In genomic region chr19:33798701-33799111, GRCh38 we compare ENCODE assay signal across 10 cellular contexts. TPM values are rescaled to one million over a fixed set of nuclear protein-coding genes. Genes with fewer than 3 reads are reported as not detected.
DNase-seq lines count a peak whose midpoint lies in the region; ATAC-seq and TF ChIP-seq lines count a peak whose summit lies in the region.
"Had no signal": no experiment of that assay in that cellular context is flagged by ENCODE, and none has a peak within 500 bp of the region (broad histone marks: within the 10 kb centered on the region; RNA-seq: fewer than 3 reads in every experiment).

No MANE protein-coding gene starts in this region.

- BruUV-seq in Caco-2 (replicated peaks; lab: Mats Ljungman, UMichigan) = TSS peak; percentile 12

- H3K9me3 ChIP-seq in Caco-2 (no peaks in the 10 kb centered on the region), trophoblast cell (ENCODE audit: insufficient read depth, low read depth, low read length) (peaks cover 2% of the 10 kb centered on the region)

- H2BK5ac ChIP-seq in trophoblast cell (ENCODE audit: low read depth, low read length, poor library complexity) = peak overlapping the region; percentile 8

- H3K4ac ChIP-seq in trophoblast cell (ENCODE audit: low read depth, low read length) = peak overlapping the region; percentile 60

- H4K8ac ChIP-seq in trophoblast cell (ENCODE audit: low read depth, low read length) = peak overlapping the region; percentile 4

- H3K9me3 Mint-ChIP-seq in Caco-2 (ENCODE audit: unreplicated experiment) = no peaks in the 10 kb centered on the region
- no peaks in the 10 kb centered on the region for H3K9me3 Mint-ChIP-seq in activated T-helper 17 cell treated with anti-CD3 and anti-CD28 coated beads, Interleukin-2, amount 50 U/mL, for 72 hours
- peaks cover 10% of the 10 kb centered on the region for H3K9me3 Mint-ChIP-seq in glutamatergic neuron (ENCODE audit: unreplicated experiment)
- H3K9me3 Mint-ChIP-seq: dendritic cell treated with granulocyte-macrophage colony-stimulating factor and Interleukin-4, amounts not matched to agents 40 ng/mL and 50 ng/mL, for 4 days had no signal

- POLR2A ChIA-PET in Caco-2 (lab: Charles Lee) = no interaction called here

- intact Hi-C loops in Caco-2 (cut with micrococcal nuclease; ENCODE audit: unreplicated experiment) (no loop called here), lower leg skin (cut with DNase I; ENCODE audit: low total_unique reads) (loop anchor here (10.0 kb wide), 1 partner anchor 76 kb away; no protein-coding TSS in a partner anchor)

- H3K23ac ChIP-seq in trophoblast cell (ENCODE audit: low read length) = no peak overlapping the region

- peak overlapping the region; percentile 41 for H3K4me3 Mint-ChIP-seq in Caco-2 (ENCODE audit: unreplicated experiment)
- H3K4me3 Mint-ChIP-seq in activated T-helper 17 cell treated with anti-CD3 and anti-CD28 coated beads, Interleukin-2, amount 50 U/mL, for 72 hours = peak overlapping the region; percentile 9
- peak overlapping the region; percentile 88 for H3K4me3 Mint-ChIP-seq in glutamatergic neuron (ENCODE audit: unreplicated experiment)

- H3K18ac ChIP-seq in trophoblast cell (ENCODE audit: low read length) = no peak overlapping the region

- H3K27ac ChIP-seq in trophoblast cell (ENCODE audit: low read depth, low read length) = peak overlapping the region; percentile 78

- peak overlapping the region; percentile 44 for H4K91ac ChIP-seq in trophoblast cell (ENCODE audit: low read depth, low read length)

- H3K4me2 ChIP-seq in trophoblast cell (ENCODE audit: low read length) = peak overlapping the region; percentile 67

- peaks cover 22% of the 10 kb centered on the region for H3K79me1 ChIP-seq in trophoblast cell (ENCODE audit: low read length)

- no peak overlapping the region for H2BK12ac ChIP-seq in trophoblast cell (ENCODE audit: low read length)

- H3K36me3 Mint-ChIP-seq in Caco-2 (ENCODE audit: insufficient read depth, unreplicated experiment) = no peaks in the 10 kb centered on the region
- H3K36me3 Mint-ChIP-seq in activated T-helper 17 cell treated with anti-CD3 and anti-CD28 coated beads, Interleukin-2, amount 50 U/mL, for 72 hours (ENCODE audit: low read depth) = peaks cover 4% of the 10 kb centered on the region
- no peaks in the 10 kb centered on the region for H3K36me3 Mint-ChIP-seq in glutamatergic neuron (ENCODE audit: unreplicated experiment)

- H3K27ac Mint-ChIP-seq in Caco-2 (ENCODE audit: unreplicated experiment) (no peak overlapping the region), glutamatergic neuron (ENCODE audit: unreplicated experiment) (peak overlapping the region; percentile 88)
- H3K27ac Mint-ChIP-seq in activated T-helper 17 cell treated with anti-CD3 and anti-CD28 coated beads, Interleukin-2, amount 50 U/mL, for 72 hours = no peak overlapping the region
- H3K27ac Mint-ChIP-seq: dendritic cell treated with granulocyte-macrophage colony-stimulating factor and Interleukin-4, amounts not matched to agents 40 ng/mL and 50 ng/mL, for 4 days had no signal

- peaks cover 15% of the 10 kb centered on the region for H3K79me2 ChIP-seq in trophoblast cell (ENCODE audit: control insufficient read depth, insufficient read depth, low read length, poor library complexity)

- no peak for TF ChIP-seq CTCF in Caco-2 (IDR thresholded peaks at IDR 0.05; ENCODE audit: insufficient read depth in 1 of 2, low read depth in 1 of 2, low read length in 1 of 2, severe bottlenecking in 1 of 2, unreplicated experiment in 1 of 2)
- no peak for TF ChIP-seq CTCF in glutamatergic neuron (IDR thresholded peaks at IDR 0.05; ENCODE audit: partially characterized antibody, unreplicated experiment)
- TF ChIP-seq CTCF in lower leg skin (IDR thresholded peaks at IDR 0.05) = no peak

- H2AK5ac ChIP-seq in trophoblast cell (ENCODE audit: low read length) = peak overlapping the region; percentile 64

- H3K4me1 ChIP-seq in Caco-2 = peaks cover 7% of the 10 kb centered on the region
- peaks cover 12 to 19% of the 10 kb centered on the region in 2 experiments for H3K4me1 ChIP-seq in trophoblast cell (ENCODE audit: control insufficient read depth in 1 of 2, insufficient read depth in 2 of 2, low read length in 2 of 2)

- H3K4me1 Mint-ChIP-seq in Caco-2 (ENCODE audit: low read depth, unreplicated experiment) (no peaks in the 10 kb centered on the region), glutamatergic neuron (ENCODE audit: low read depth, unreplicated experiment) (peaks cover 35% of the 10 kb centered on the region)
- no peaks in the 10 kb centered on the region for H3K4me1 Mint-ChIP-seq in activated T-helper 17 cell treated with anti-CD3 and anti-CD28 coated beads, Interleukin-2, amount 50 U/mL, for 72 hours

- H3K36me3 ChIP-seq in Caco-2 (ENCODE audit: control insufficient read depth, insufficient read depth, low read length) = no peaks in the 10 kb centered on the region
- H3K36me3 ChIP-seq in trophoblast cell (ENCODE audit: control insufficient read depth in 1 of 2, insufficient read depth in 2 of 2, low read length in 2 of 2) = peaks cover 25 to 30% of the 10 kb centered on the region in 2 experiments

- H3K14ac ChIP-seq in trophoblast cell (ENCODE audit: low read length) = peak overlapping the region; percentile 68

- peak overlapping the region; percentile 16 for H3K9ac ChIP-seq in trophoblast cell (ENCODE audit: low read length)

- no peaks in the 10 kb centered on the region for H3K27me3 ChIP-seq in Caco-2 (replicated peaks; ENCODE audit: control insufficient read depth, insufficient read depth, low read length)
- no peaks in the 10 kb centered on the region for H3K27me3 ChIP-seq in trophoblast cell (ENCODE audit: insufficient read depth, low read length)

- H3K4me3 ChIP-seq in Caco-2 (ENCODE audit: low read depth, low read length) (no peak overlapping the region), trophoblast cell (ENCODE audit: low read depth, low read length) (peak overlapping the region; percentile 64), lower leg skin (ENCODE audit: low read depth, poor library complexity, severe bottlenecking) (no peak overlapping the region)

- no peak for TF ChIP-seq POLR2A in lower leg skin (IDR thresholded peaks at IDR 0.05)

- WGBS in trophoblast cell (ENCODE audit: extremely low coverage, insufficient coverage, insufficient read length) = no CpG with 5 or more reads among the region's 10 CpGs
- 31 to 39% methylated on average over 10 of the region's 10 CpGs for WGBS in lower leg skin, 2 donors

- peak overlapping the region; percentile 40 for H2AFZ ChIP-seq in trophoblast cell (ENCODE audit: insufficient read depth, low read length, poor library complexity)

- H3K27me3 Mint-ChIP-seq in Caco-2 (ENCODE audit: insufficient read depth, unreplicated experiment) (no peaks in the 10 kb centered on the region), glutamatergic neuron (ENCODE audit: unreplicated experiment) (peaks cover 13% of the 10 kb centered on the region)
- no peaks in the 10 kb centered on the region for H3K27me3 Mint-ChIP-seq in activated T-helper 17 cell treated with anti-CD3 and anti-CD28 coated beads, Interleukin-2, amount 50 U/mL, for 72 hours

- ATAC-seq in activated T-helper 17 cell treated with anti-CD3 and anti-CD28 coated beads, Interleukin-2, amount 50 U/mL, for 72 hours (replicated peaks) = no peak
- no peak for ATAC-seq in GM21447 (IDR thresholded peaks at IDR 0.05; ENCODE audit: unreplicated experiment)
- no peak for ATAC-seq in HG02642 (IDR thresholded peaks at IDR 0.05; ENCODE audit: poor library complexity, unreplicated experiment)

- DNase-seq in Caco-2 (no peak), glutamatergic neuron (no peak), trophoblast cell (no peak), lower leg skin (ENCODE audit: low spot score in 2 of 2) (no peak), UCSD-AML1 (lab: John Stamatoyannopoulos, UW; ENCODE audit: unreplicated experiment) (no peak)
- DNase-seq: MM.1S had no signal

- CTCF ChIA-PET in Caco-2 (lab: Charles Lee) = interaction anchor here (0.6 kb wide), 1 partner anchor 83 kb away, joined by 3 read pairs; no protein-coding TSS in a partner anchor

- no peak overlapping the region for H4K12ac ChIP-seq in trophoblast cell (ENCODE audit: low read depth, low read length)

- no peak overlapping the region for H2BK120ac ChIP-seq in trophoblast cell (ENCODE audit: insufficient read depth, low read length, poor library complexity)

RNA-seq across cellular contexts. Expression of gene KCTD15, which starts 2.0 kb away (rescaled TPM):
- 20.6 and 34.6 TPM in 2 replicates for total RNA-seq in Caco-2 (2022)
- total RNA-seq in activated T-helper 17 cell treated with anti-CD3 and anti-CD28 coated beads, Interleukin-2, amount 50 U/mL, for 72 hours = 10 to 100 TPM in 1 of 2 donors, 1 to 10 TPM in 1; 8.4 to 11.7 TPM
- 53.4 TPM for total RNA-seq in glutamatergic neuron (ENCODE audit: unreplicated experiment)
- polyA plus RNA-seq in trophoblast cell (2013) = 13.5 and 14.1 TPM in 2 replicates
- 100 to 1,000 TPM; 140 to 190 (median 164) TPM for total RNA-seq in lower leg skin

Comparison
In these comparisons a context has a peak if more than half of its experiments do, and no peak if none do; other contexts are left out.
1. H3K4me3 Mint-ChIP-seq: peak in every context shown above with its lines; median percentile 88 in glutamatergic neuron; 41 in Caco-2; 9 in activated T-helper 17 cell treated with anti-CD3 and anti-CD28 coated beads, Interleukin-2, amount 50 U/mL, for 72 hours.